ENCODE assay signal across 8 cellular contexts in genomic region chr1:149886396-149887195, GRCh38. TPM values are rescaled to one million over a fixed set of nuclear protein-coding genes. Genes with fewer than 3 reads are reported as not detected.
DNase-seq lines count a peak whose midpoint lies in the region; ATAC-seq, FAIRE-seq and TF ChIP-seq lines count a peak whose summit lies in the region.

No MANE protein-coding gene starts in this region.

- peak overlapping the region; percentile 85 to 99 for H3K9ac ChIP-seq in kidney (ENCODE audit: low read length in 2 of 2)

- peaks cover 8 to 11% of the 10 kb centered on the region in 2 donors for H3K4me1 ChIP-seq in kidney (ENCODE audit: control insufficient read depth in 1 of 2, insufficient read depth in 1 of 2, low read depth in 1 of 2, low read length in 2 of 2)

- no peaks in the 10 kb centered on the region for H3K36me3 ChIP-seq in kidney (ENCODE audit: control insufficient read depth in 1 of 2, insufficient read depth in 2 of 2, low read length in 2 of 2)

- intact Hi-C loops in kidney (cut with DNase I): no loop called here

- peak overlapping the region; percentile 80 for H3K4me3 ChIP-seq in AG10803 (ENCODE audit: low read length)
- H3K4me3 ChIP-seq in kidney (ENCODE audit: low read length in 2 of 2): peak overlapping the region; percentile 81 to 94

- peak overlapping the region; percentile 98 to 99 for H3K27ac ChIP-seq in kidney (ENCODE audit: low read depth in 2 of 2, low read length in 2 of 2)

- TF ChIP-seq CTCF in AG10803 (conservative IDR thresholded peaks at IDR 0.05; ENCODE audit: low read length) (no peak), kidney (IDR thresholded peaks at IDR 0.05; ENCODE audit: borderline replicate concordance, extremely low read depth, insufficient read depth) (peak; percentile 9)

- DNase-seq in AG10803 (ENCODE audit: low read depth) (peak; percentile 100), NCI-H345 treated with DMSO at 0.1 percent for 48 hours (lab: John Stamatoyannopoulos, UW; ENCODE audit: unreplicated experiment) (peak; percentile 100), cerebellar nuclear complex (lab: John Stamatoyannopoulos, UW) (peak; percentile 88 to 95), kidney (peak; percentile 93)
- peak; percentile 81 for DNase-seq in activated CD4-positive, CD25-positive, alpha-beta regulatory T cell treated with anti-CD3 and anti-CD28 coated beads, Interleukin-2, amount 50 U/mL, for 16 hours (ENCODE audit: low read depth, low spot score)
- DNase-seq in stimulated activated CD4-positive, alpha-beta T cell treated with anti-CD3 and anti-CD28 coated beads, Interleukin-15, amount 100 ng/mL, for 1 hour (ENCODE audit: low read depth in 1 of 2, low spot score in 1 of 2): peak; percentile 51 to 67

- no peaks in the 10 kb centered on the region for H3K9me3 ChIP-seq in kidney (ENCODE audit: control insufficient read depth in 1 of 2, low read length in 2 of 2)

- ATAC-seq in GM19035 (IDR thresholded peaks at IDR 0.05; ENCODE audit: unreplicated experiment) (peak; percentile 59), HG03342 (IDR thresholded peaks at IDR 0.05; ENCODE audit: unreplicated experiment) (peak; percentile 56)

- peak; percentile 98 for FAIRE-seq in kidney (lab: Jason Lieb, UNC)

RNA-seq across cellular contexts. Expression of gene BOLA1, which starts 12.8 kb away (rescaled TPM):
- 14.3 TPM for total RNA-seq in kidney
- polyA plus RNA-seq in kidney (ENCODE audit: insufficient read depth, low read depth, low replicate concordance): 44.0 TPM

RNA-seq across cellular contexts. Expression of gene SV2A, which starts 31.0 kb away (rescaled TPM):
- total RNA-seq in kidney: 4.5 TPM
- 2.0 TPM for polyA plus RNA-seq in kidney (ENCODE audit: insufficient read depth, low read depth, low replicate concordance)

RNA-seq across cellular contexts. Expression of gene SF3B4, which starts 41.0 kb away (rescaled TPM):
- total RNA-seq in kidney: 55.0 TPM
- polyA plus RNA-seq in kidney (ENCODE audit: insufficient read depth, low read depth, low replicate concordance): 40.6 TPM

RNA-seq across cellular contexts. Expression of gene MTMR11, which starts 50.1 kb away (rescaled TPM):
- total RNA-seq in kidney: 24.7 TPM
- polyA plus RNA-seq in kidney (ENCODE audit: insufficient read depth, low read depth, low replicate concordance): 21.6 TPM

Comparison
In these comparisons a context has a peak if more than half of its experiments do, and no peak if none do; other contexts are left out.
1. Peak in every context shown above with its lines: DNase-seq, ATAC-seq, H3K4me3 ChIP-seq and H3K27ac ChIP-seq.